1 cellular context compared by ENCODE assay signal in genomic region chr13:26881154-26881553, GRCh38.
TF ChIP-seq lines count a peak whose summit lies in the region.

No MANE protein-coding gene starts in this region.

TF ChIP-seq in IMR-90, 13 proteins besides CTCF, POLR2A, EP300 and RAD21:
- TF ChIP-seq BHLHE40 (IDR thresholded peaks at IDR 0.05; ENCODE audit: low read depth, low read length): no peak
- no peak for TF ChIP-seq MAZ (IDR thresholded peaks at IDR 0.05; ENCODE audit: borderline replicate concordance, low read depth, low read length)
- TF ChIP-seq RCOR1 (IDR thresholded peaks at IDR 0.05; ENCODE audit: insufficient replicate concordance, low read length): no peak
- TF ChIP-seq CHD1 (IDR thresholded peaks at IDR 0.05; ENCODE audit: low read depth, low read length): no peak
- TF ChIP-seq ELK1 (IDR thresholded peaks at IDR 0.05; ENCODE audit: borderline replicate concordance, low read depth, low read length): no peak
